ENCODE assay signal across 22 cellular contexts in the genomic region with DNA sequence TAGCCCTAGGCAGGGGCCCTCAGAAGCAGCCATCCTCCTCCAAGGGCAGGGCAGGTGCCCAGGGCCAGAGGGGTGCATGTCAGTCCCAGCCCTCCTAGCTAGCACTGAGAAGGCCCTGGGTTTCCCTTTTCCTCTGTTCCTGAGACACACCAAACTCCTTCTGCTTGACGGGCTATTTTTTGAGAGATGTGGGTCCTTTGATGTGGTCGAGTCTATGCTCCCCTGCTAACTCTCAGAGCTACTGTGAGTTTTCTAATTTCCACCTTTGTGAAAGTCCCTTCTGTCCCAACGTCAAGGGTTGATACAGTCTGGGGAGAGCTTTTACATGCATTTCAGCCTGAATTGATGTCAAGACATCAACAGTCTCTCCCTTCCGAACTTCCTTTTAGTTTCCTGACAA. TPM values are rescaled to one million over a fixed set of nuclear protein-coding genes. Genes with fewer than 3 reads are reported as not detected.
DNase-seq lines count a peak whose midpoint lies in the region; ATAC-seq and TF ChIP-seq lines count a peak whose summit lies in the region.
"Had no signal": no experiment of that assay in that cellular context is flagged by ENCODE, and none has a peak within 500 bp of the region (broad histone marks: within the 10 kb centered on the region; RNA-seq: fewer than 3 reads in every experiment).

No MANE protein-coding gene starts in this region.

- no peak overlapping the region for H3K4me3 Mint-ChIP-seq in activated naive CD8-positive, alpha-beta T cell treated with anti-CD3 and anti-CD28 coated beads, Interleukin-2, amount 10 ng/mL, durations not matched to agents 7 days and 5 days
- no peak overlapping the region for H3K4me3 Mint-ChIP-seq in activated naive CD8-positive, alpha-beta T cell treated with anti-CD3 and anti-CD28 coated beads for 36 hours
- H3K4me3 Mint-ChIP-seq in activated naive CD8-positive, alpha-beta T cell treated with anti-CD3 and anti-CD28 coated beads, Interleukin-2, amount 50 U/mL, for 24 hours = no peak overlapping the region
- H3K4me3 Mint-ChIP-seq: H9, HFFc6 had no signal

- peak overlapping the region; percentile 99 for H3K27ac ChIP-seq in KMS-11
- no peak overlapping the region for H3K27ac ChIP-seq in upper lobe of right lung
- H3K27ac ChIP-seq in PC-9 = no peak overlapping the region
- H3K27ac ChIP-seq: SJCRH30 had no signal

- H3K4me3 ChIP-seq in KMS-11 (IDR thresholded peaks at IDR 0.05; ENCODE audit: insufficient read depth, low read depth, low read length) (no peak overlapping the region), upper lobe of right lung (no peak overlapping the region), PC-9 (no peak overlapping the region)
- H3K4me3 ChIP-seq: SJCRH30 had no signal

- peaks cover 12% of the 10 kb centered on the region for H3K27me3 Mint-ChIP-seq in activated naive CD8-positive, alpha-beta T cell treated with anti-CD3 and anti-CD28 coated beads, Interleukin-2, amount 10 ng/mL, durations not matched to agents 7 days and 5 days
- no peaks in the 10 kb centered on the region for H3K27me3 Mint-ChIP-seq in activated naive CD8-positive, alpha-beta T cell treated with anti-CD3 and anti-CD28 coated beads for 36 hours
- H3K27me3 Mint-ChIP-seq in activated naive CD8-positive, alpha-beta T cell treated with anti-CD3 and anti-CD28 coated beads, Interleukin-2, amount 50 U/mL, for 24 hours = no peaks in the 10 kb centered on the region

- H2AFZ ChIP-seq in KMS-11 (ENCODE audit: low read depth) (peak overlapping the region; percentile 32; the same call in 1 of the 2 replicates), PC-9 (no peak overlapping the region)

- peak overlapping the region; percentile 84; the same call in 1 of the 2 replicates for H3K9ac ChIP-seq in KMS-11

- H4K20me1 ChIP-seq in KMS-11 (ENCODE audit: insufficient read depth) (no peaks in the 10 kb centered on the region), PC-9 (ENCODE audit: insufficient read depth) (no peaks in the 10 kb centered on the region)

- TF ChIP-seq CTCF in KMS-11 (conservative IDR thresholded peaks at IDR 0.05; ENCODE audit: low read depth, low read length) (no peak), upper lobe of right lung (IDR thresholded peaks at IDR 0.05) (no peak), PC-9 (conservative IDR thresholded peaks at IDR 0.05) (no peak)

- no peak overlapping the region for H3K27ac Mint-ChIP-seq in activated naive CD8-positive, alpha-beta T cell treated with anti-CD3 and anti-CD28 coated beads, Interleukin-2, amount 10 ng/mL, durations not matched to agents 7 days and 5 days
- H3K27ac Mint-ChIP-seq in activated naive CD8-positive, alpha-beta T cell treated with anti-CD3 and anti-CD28 coated beads for 36 hours = no peak overlapping the region
- no peak overlapping the region for H3K27ac Mint-ChIP-seq in activated naive CD8-positive, alpha-beta T cell treated with anti-CD3 and anti-CD28 coated beads, Interleukin-2, amount 50 U/mL, for 24 hours
- H3K27ac Mint-ChIP-seq: H9, HFFc6 had no signal

- H3F3A ChIP-seq in PC-9 (ENCODE audit: insufficient read depth, low read depth) = peaks cover 6% of the 10 kb centered on the region

- H3K9me2 ChIP-seq in PC-9 (ENCODE audit: insufficient read depth) = no peaks in the 10 kb centered on the region

- intact Hi-C loops in upper lobe of right lung (cut with DNase I) = no loop called here
- intact Hi-C loops in PC-9 (cut with micrococcal nuclease; ENCODE audit: unreplicated experiment) = no loop called here

- no peaks in the 10 kb centered on the region for H3K9me3 Mint-ChIP-seq in activated naive CD8-positive, alpha-beta T cell treated with anti-CD3 and anti-CD28 coated beads, Interleukin-2, amount 10 ng/mL, durations not matched to agents 7 days and 5 days
- no peaks in the 10 kb centered on the region for H3K9me3 Mint-ChIP-seq in activated naive CD8-positive, alpha-beta T cell treated with anti-CD3 and anti-CD28 coated beads for 36 hours
- no peaks in the 10 kb centered on the region for H3K9me3 Mint-ChIP-seq in activated naive CD8-positive, alpha-beta T cell treated with anti-CD3 and anti-CD28 coated beads, Interleukin-2, amount 50 U/mL, for 24 hours
- H3K9me3 Mint-ChIP-seq: CD8-positive, alpha-beta memory T cell had no signal

- peak overlapping the region; percentile 73 for H3K4me2 ChIP-seq in KMS-11
- H3K4me2 ChIP-seq in PC-9 = no peak overlapping the region

- POLR2A ChIA-PET in activated naive CD8-positive, alpha-beta T cell treated with anti-CD3 and anti-CD28 coated beads, Interleukin-2, amount 10 ng/mL, durations not matched to agents 7 days and 5 days (lab: Charles Lee) = no interaction called here
- POLR2A ChIA-PET in PC-9 (lab: Charles Lee; ENCODE audit: unreplicated experiment) = no interaction called here

- H3K36me3 ChIP-seq in KMS-11 (ENCODE audit: insufficient read depth) (no peaks in the 10 kb centered on the region), upper lobe of right lung (no peaks in the 10 kb centered on the region), PC-9 (ENCODE audit: low read depth) (no peaks in the 10 kb centered on the region)
- H3K36me3 ChIP-seq: SJCRH30 had no signal

- peaks cover 61% of the 10 kb centered on the region for H3K4me1 ChIP-seq in KMS-11 (ENCODE audit: low read depth, poor library complexity, severe bottlenecking)
- H3K4me1 ChIP-seq in upper lobe of right lung = no peaks in the 10 kb centered on the region
- peaks cover 11% of the 10 kb centered on the region for H3K4me1 ChIP-seq in PC-9 (replicated peaks; ENCODE audit: insufficient read depth)

- DNase-seq in activated naive CD8-positive, alpha-beta T cell treated with anti-CD3 and anti-CD28 coated beads, Interleukin-2, amount 10 ng/mL, durations not matched to agents 7 days and 5 days = no peak
- DNase-seq in activated naive CD8-positive, alpha-beta T cell treated with anti-CD3 and anti-CD28 coated beads for 36 hours = no peak
- no peak for DNase-seq in activated naive CD8-positive, alpha-beta T cell treated with anti-CD3 and anti-CD28 coated beads, Interleukin-2, amount 50 U/mL, for 24 hours
- DNase-seq in upper lobe of right lung = no peak
- no peak for DNase-seq in KG1 (lab: John Stamatoyannopoulos, UW)
- DNase-seq in PC-9 = no peak
- DNase-seq in DMS79 (lab: John Stamatoyannopoulos, UW) = no peak
- DNase-seq: C1 segment of cervical spinal cord; Calu3; EL; GF-D8; H9; HFFc6; NCI-H1092; NCI-H1436; NCI-H1930; NCI-H2227 treated with DMSO at 0.1 percent for 48 hours; NCI-H510A; NK-92 treated with Interleukin-12 subunit alpha and Interleukin-12 subunit beta, amount 100 ng/mL, for 24 hours; SJCRH30 had no signal

- H3K79me2 ChIP-seq in KMS-11 (ENCODE audit: insufficient read depth, low read depth) (no peaks in the 10 kb centered on the region), PC-9 (ENCODE audit: low read depth) (no peaks in the 10 kb centered on the region)

- no TSS peak for BruUV-seq in PC-9 (replicated peaks; lab: Mats Ljungman, UMichigan)

- H3K9me3 ChIP-seq in upper lobe of right lung (no peaks in the 10 kb centered on the region), PC-9 (ENCODE audit: insufficient read depth, low read depth) (no peaks in the 10 kb centered on the region)
- H3K9me3 ChIP-seq: SJCRH30 had no signal

- CTCF ChIA-PET in PC-9 (lab: Charles Lee) = no interaction called here

- ATAC-seq in activated naive CD8-positive, alpha-beta T cell treated with anti-CD3 and anti-CD28 coated beads, Interleukin-2, amount 10 ng/mL, durations not matched to agents 7 days and 5 days (ENCODE audit: low read depth) = peak; percentile 45
- peak; percentile 54 for ATAC-seq in activated naive CD8-positive, alpha-beta T cell treated with anti-CD3 and anti-CD28 coated beads, Interleukin-2, amount 50 U/mL, for 24 hours
- peak; percentile 45 for ATAC-seq in upper lobe of right lung

- H3K36me3 Mint-ChIP-seq in activated naive CD8-positive, alpha-beta T cell treated with anti-CD3 and anti-CD28 coated beads, Interleukin-2, amount 10 ng/mL, durations not matched to agents 7 days and 5 days = no peaks in the 10 kb centered on the region
- H3K36me3 Mint-ChIP-seq in activated naive CD8-positive, alpha-beta T cell treated with anti-CD3 and anti-CD28 coated beads for 36 hours = no peaks in the 10 kb centered on the region
- H3K36me3 Mint-ChIP-seq in activated naive CD8-positive, alpha-beta T cell treated with anti-CD3 and anti-CD28 coated beads, Interleukin-2, amount 50 U/mL, for 24 hours (ENCODE audit: low read depth) = no peaks in the 10 kb centered on the region
- H3K36me3 Mint-ChIP-seq: CD8-positive, alpha-beta memory T cell had no signal

- H3K27me3 ChIP-seq in KMS-11 (ENCODE audit: insufficient read depth, low read depth) (no peaks in the 10 kb centered on the region), upper lobe of right lung (no peaks in the 10 kb centered on the region), PC-9 (ENCODE audit: insufficient read depth, low read depth) (no peaks in the 10 kb centered on the region)
- H3K27me3 ChIP-seq: SJCRH30 had no signal

- H3K4me1 Mint-ChIP-seq in activated naive CD8-positive, alpha-beta T cell treated with anti-CD3 and anti-CD28 coated beads, Interleukin-2, amount 10 ng/mL, durations not matched to agents 7 days and 5 days = peaks cover 5% of the 10 kb centered on the region
- H3K4me1 Mint-ChIP-seq in activated naive CD8-positive, alpha-beta T cell treated with anti-CD3 and anti-CD28 coated beads for 36 hours = peaks cover 5% of the 10 kb centered on the region
- H3K4me1 Mint-ChIP-seq in activated naive CD8-positive, alpha-beta T cell treated with anti-CD3 and anti-CD28 coated beads, Interleukin-2, amount 50 U/mL, for 24 hours = peaks cover 6% of the 10 kb centered on the region

RNA-seq across cellular contexts. Expression of gene TRPM8, which starts 51.4 kb away (rescaled TPM):
- not detected for total RNA-seq in activated naive CD8-positive, alpha-beta T cell treated with anti-CD3 and anti-CD28 coated beads, Interleukin-2, amount 10 ng/mL, durations not matched to agents 7 days and 5 days
- total RNA-seq in activated naive CD8-positive, alpha-beta T cell treated with anti-CD3 and anti-CD28 coated beads for 36 hours = not detected
- total RNA-seq in upper lobe of right lung (not detected), PC-9 (2021) (0.48 and 2.1 TPM in 2 replicates)
- total RNA-seq: CD8-positive, alpha-beta memory T cell; HFFc6 had no signal
